In genomic region chr16:57485091-57485915, GRCh38 we compare ENCODE assay signal across 6 cellular contexts. TPM values are rescaled to one million over a fixed set of nuclear protein-coding genes. Genes with fewer than 3 reads are reported as not detected.
DNase-seq lines count a peak whose midpoint lies in the region.

No MANE protein-coding gene starts in this region.

- CTCF ChIA-PET in CD8-positive, alpha-beta memory T cell (lab: Charles Lee): interaction anchor here (0.8 to 2.7 kb wide), 10 partner anchors 10 to 68 kb away, joined by 3 to 12 read pairs (median 5); partner anchors contain the start of genes CCDC102A and POLR2C

- H3K4me1 ChIP-seq in CD8-positive, alpha-beta memory T cell (ENCODE audit: insufficient read depth, low read length): peaks cover 14% of the 10 kb centered on the region
- H3K4me1 ChIP-seq in mononuclear cell (ENCODE audit: insufficient read depth, low read length): peaks cover 13% of the 10 kb centered on the region

- POLR2A ChIA-PET in CD8-positive, alpha-beta memory T cell (lab: Charles Lee): interaction anchor here (0.5 to 3.4 kb wide), 4 partner anchors 9 to 52 kb away, joined by 4 to 22 read pairs (median 8); partner anchors contain the start of genes CCDC102A, CIAPIN1, COQ9 and POLR2C

- peak overlapping the region; percentile 47 for H3K27ac ChIP-seq in CD8-positive, alpha-beta memory T cell (ENCODE audit: low read depth, low read length)

- peak overlapping the region in 7 of 8 donors; percentile 47 to 98 (median 80) for H3K27ac Mint-ChIP-seq in CD8-positive, alpha-beta memory T cell
- H3K27ac Mint-ChIP-seq in activated naive CD8-positive, alpha-beta T cell treated with anti-CD3 and anti-CD28 coated beads for 36 hours: no peak overlapping the region

- peaks cover 22 to 26% (median 23%) of the 10 kb centered on the region in 3 donors for H3K4me1 Mint-ChIP-seq in CD8-positive, alpha-beta memory T cell
- H3K4me1 Mint-ChIP-seq in activated naive CD8-positive, alpha-beta T cell treated with anti-CD3 and anti-CD28 coated beads for 36 hours: peaks cover 13% of the 10 kb centered on the region

- no peak for DNase-seq in CD8-positive, alpha-beta memory T cell
- DNase-seq in activated naive CD8-positive, alpha-beta T cell treated with anti-CD3 and anti-CD28 coated beads for 36 hours: no peak
- DNase-seq in iPS-NIHi11 (ENCODE audit: low spot score) (no peak), NCI-H187 treated with DMSO at 0.1 percent for 48 hours (lab: John Stamatoyannopoulos, UW) (no peak), COLO829 (ENCODE audit: low spot score) (no peak)

- no peaks in the 10 kb centered on the region for H3K9me3 ChIP-seq in CD8-positive, alpha-beta memory T cell (ENCODE audit: low read length)
- H3K9me3 ChIP-seq in mononuclear cell (ENCODE audit: low read depth, low read length): no peaks in the 10 kb centered on the region

- peaks cover 0 to 4% of the 10 kb centered on the region in 2 donors for H3K27me3 Mint-ChIP-seq in CD8-positive, alpha-beta memory T cell
- no peaks in the 10 kb centered on the region for H3K27me3 Mint-ChIP-seq in activated naive CD8-positive, alpha-beta T cell treated with anti-CD3 and anti-CD28 coated beads for 36 hours

- H3K36me3 Mint-ChIP-seq in CD8-positive, alpha-beta memory T cell: peaks cover 0 to 4% (median 0%) of the 10 kb centered on the region in 3 donors
- H3K36me3 Mint-ChIP-seq in activated naive CD8-positive, alpha-beta T cell treated with anti-CD3 and anti-CD28 coated beads for 36 hours: no peaks in the 10 kb centered on the region

- no peaks in the 10 kb centered on the region for H3K27me3 ChIP-seq in CD8-positive, alpha-beta memory T cell (ENCODE audit: insufficient read depth, low read length, poor library complexity, severe bottlenecking)
- H3K27me3 ChIP-seq in mononuclear cell (ENCODE audit: insufficient read depth, low read length): no peaks in the 10 kb centered on the region

- peak overlapping the region; percentile 82 to 96 (median 85) for H3K4me3 Mint-ChIP-seq in CD8-positive, alpha-beta memory T cell
- H3K4me3 Mint-ChIP-seq in activated naive CD8-positive, alpha-beta T cell treated with anti-CD3 and anti-CD28 coated beads for 36 hours: peak overlapping the region; percentile 78

- H3K4me3 ChIP-seq in CD8-positive, alpha-beta memory T cell (ENCODE audit: low read length): peak overlapping the region; percentile 53
- H3K4me3 ChIP-seq in mononuclear cell (ENCODE audit: low read length): peak overlapping the region; percentile 31

- no peaks in the 10 kb centered on the region for H3K36me3 ChIP-seq in CD8-positive, alpha-beta memory T cell (ENCODE audit: insufficient read depth, low read length)

- no peaks in the 10 kb centered on the region for H3K9me3 Mint-ChIP-seq in CD8-positive, alpha-beta memory T cell
- no peaks in the 10 kb centered on the region for H3K9me3 Mint-ChIP-seq in activated naive CD8-positive, alpha-beta T cell treated with anti-CD3 and anti-CD28 coated beads for 36 hours

RNA-seq across cellular contexts. Expression of gene DOK4, which starts 1.0 kb away (rescaled TPM):
- total RNA-seq in CD8-positive, alpha-beta memory T cell: 1 to 10 TPM; 6.8 to 7.0 TPM
- 3.3 TPM for polyA plus RNA-seq in CD8-positive, alpha-beta memory T cell
- total RNA-seq in activated naive CD8-positive, alpha-beta T cell treated with anti-CD3 and anti-CD28 coated beads for 36 hours: 1 to 10 TPM; 4.5 to 4.8 TPM
- 0.94 TPM for total RNA-seq in mononuclear cell

RNA-seq across cellular contexts. Expression of gene POLR2C, which starts 22.8 kb away (rescaled TPM):
- total RNA-seq in CD8-positive, alpha-beta memory T cell: 10 to 100 TPM; 92.3 to 95.0 TPM
- 36.1 TPM for polyA plus RNA-seq in CD8-positive, alpha-beta memory T cell
- total RNA-seq in activated naive CD8-positive, alpha-beta T cell treated with anti-CD3 and anti-CD28 coated beads for 36 hours: 10 to 100 TPM; 72.1 to 76.2 TPM
- 103 TPM for total RNA-seq in mononuclear cell

RNA-seq across cellular contexts. Expression of gene COQ9, which starts 38.0 kb away (rescaled TPM):
- total RNA-seq in CD8-positive, alpha-beta memory T cell: 10 to 100 TPM; 50.5 to 51.9 TPM
- 28.4 TPM for polyA plus RNA-seq in CD8-positive, alpha-beta memory T cell
- 10 to 100 TPM; 46.3 to 49.6 TPM for total RNA-seq in activated naive CD8-positive, alpha-beta T cell treated with anti-CD3 and anti-CD28 coated beads for 36 hours
- total RNA-seq in mononuclear cell: 5.6 TPM

RNA-seq across cellular contexts. Expression of gene CIAPIN1, which starts 38.1 kb away (rescaled TPM):
- total RNA-seq in CD8-positive, alpha-beta memory T cell: 10 to 100 TPM; 79.0 to 81.1 TPM
- 52.0 TPM for polyA plus RNA-seq in CD8-positive, alpha-beta memory T cell
- total RNA-seq in activated naive CD8-positive, alpha-beta T cell treated with anti-CD3 and anti-CD28 coated beads for 36 hours: 10 to 100 TPM; 71.3 to 73.6 TPM
- 30.6 TPM for total RNA-seq in mononuclear cell

RNA-seq across cellular contexts. Expression of gene CCDC102A, which starts 51.1 kb away (rescaled TPM):
- total RNA-seq in CD8-positive, alpha-beta memory T cell: 10 to 100 TPM; 27.0 to 28.1 TPM
- polyA plus RNA-seq in CD8-positive, alpha-beta memory T cell: 22.6 TPM
- 10 to 100 TPM in 1 of 2 experiments, 1 to 10 TPM in 1; 8.7 to 10.2 TPM for total RNA-seq in activated naive CD8-positive, alpha-beta T cell treated with anti-CD3 and anti-CD28 coated beads for 36 hours
- 1.9 TPM for total RNA-seq in mononuclear cell
